ENCODE assay signal across 24 cellular contexts in genomic region chr12:20123465-20123864, GRCh38.
"Had no signal": no experiment of that assay in that cellular context is flagged by ENCODE, and none has a peak within 500 bp of the region (broad histone marks: within the 10 kb centered on the region; RNA-seq: fewer than 3 reads in every experiment).

No MANE protein-coding gene starts in this region.

- ATAC-seq: gastrocnemius medialis, heart right ventricle, left cardiac atrium, left ventricle myocardium superior had no signal

- H3K4me3 ChIP-seq: coronary artery, dorsolateral prefrontal cortex, esophagus squamous epithelium, gastrocnemius medialis, heart right ventricle, lung had no signal

- H3K9me3 ChIP-seq: esophagus squamous epithelium, gastrocnemius medialis, heart right ventricle had no signal

- H3K27me3 ChIP-seq: esophagus squamous epithelium, gastrocnemius medialis, heart right ventricle had no signal

- H3K4me1 Mint-ChIP-seq: memory B cell had no signal

- H3K27ac ChIP-seq: coronary artery, dorsolateral prefrontal cortex, esophagus squamous epithelium, gastrocnemius medialis, heart right ventricle had no signal

- H3K27me3 Mint-ChIP-seq: memory B cell had no signal

- H3K4me1 ChIP-seq: esophagus squamous epithelium had no signal

- H3K4me3 Mint-ChIP-seq: memory B cell had no signal

- H3K27ac Mint-ChIP-seq: memory B cell had no signal

- H3K36me3 Mint-ChIP-seq: memory B cell had no signal

- FAIRE-seq: colon, endothelial cell of umbilical vein, islet of Langerhans, keratinocyte had no signal

- H3K36me3 ChIP-seq: esophagus squamous epithelium, gastrocnemius medialis, heart right ventricle had no signal

- DNase-seq: dermis blood vessel endothelial cell; dorsolateral prefrontal cortex; effector CD4-positive, alpha-beta T cell; effector memory CD4-positive, alpha-beta T cell; esophagus squamous epithelium; foreskin fibroblast; foreskin melanocyte; gastrocnemius medialis; glutamatergic neuron; head of caudate nucleus; heart right ventricle; hippocampal formation; left cardiac atrium; left ventricle myocardium superior; mammary epithelial cell; mesendoderm; midbrain had no signal
